Comparison of ENCODE assay signal across 9 cellular contexts in the genomic region with DNA sequence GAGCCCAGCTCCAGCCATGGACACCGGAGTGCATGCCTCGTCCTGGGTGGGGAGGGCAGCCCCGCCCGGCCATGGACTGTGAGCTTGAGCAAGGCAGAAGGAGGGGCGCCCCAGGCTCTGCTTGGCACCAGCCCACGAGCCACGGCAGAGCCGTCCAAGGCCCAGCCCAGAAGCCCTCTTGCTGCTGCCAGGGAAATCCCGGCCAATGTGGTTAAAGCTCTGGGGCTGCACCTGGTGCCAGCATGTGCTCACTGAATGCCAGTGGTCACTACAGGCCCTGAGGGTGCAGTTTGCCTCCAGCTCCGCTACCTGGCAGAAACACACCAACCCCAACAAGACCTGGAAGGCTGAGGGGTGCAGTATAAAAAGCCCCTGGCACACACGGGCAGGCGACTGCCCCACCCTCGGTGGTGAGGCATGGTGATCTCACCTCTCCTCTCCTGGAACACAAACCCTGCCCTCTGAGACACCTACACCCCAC. TPM values are rescaled to one million over a fixed set of nuclear protein-coding genes. Genes with fewer than 3 reads are reported as not detected.
DNase-seq lines count a peak whose midpoint lies in the region; ATAC-seq and TF ChIP-seq lines count a peak whose summit lies in the region.
"Had no signal": no experiment of that assay in that cellular context is flagged by ENCODE, and none has a peak within 500 bp of the region (broad histone marks: within the 10 kb centered on the region; RNA-seq: fewer than 3 reads in every experiment).

No MANE protein-coding gene starts in this region.

- ATAC-seq in PC-3 = peak; percentile 76
- ATAC-seq in omental fat pad (ENCODE audit: low FRiP score) = peak; percentile 86
- ATAC-seq in HG03196 (IDR thresholded peaks at IDR 0.05; ENCODE audit: unreplicated experiment) = no peak
- no peak for ATAC-seq in GM19397 (IDR thresholded peaks at IDR 0.05; ENCODE audit: unreplicated experiment)
- no peak for ATAC-seq in GM21723 (IDR thresholded peaks at IDR 0.05; ENCODE audit: unreplicated experiment)
- ATAC-seq: K562 had no signal

- no peak for TF ChIP-seq CTCF in PC-3 (conservative IDR thresholded peaks at IDR 0.05; ENCODE audit: low read depth, low read length)
- no peak for TF ChIP-seq CTCF in fibroblast of lung (conservative IDR thresholded peaks at IDR 0.05 in 1 of 2, IDR thresholded peaks at IDR 0.05 in 1 of 2; ENCODE audit: low read depth in 1 of 2, low read length in 2 of 2)
- no peak for TF ChIP-seq CTCF in omental fat pad (IDR thresholded peaks at IDR 0.05)

- H3K9me3 ChIP-seq in PC-3 (ENCODE audit: low read length) = no peaks in the 10 kb centered on the region
- H3K9me3 ChIP-seq in fibroblast of lung (ENCODE audit: control insufficient read depth, insufficient read depth, low read depth, low read length) = no peaks in the 10 kb centered on the region

- H3K4me2 ChIP-seq in PC-3 (ENCODE audit: low read length) (peak overlapping the region; percentile 71), fibroblast of lung (ENCODE audit: extremely low read depth, insufficient read depth, low read length) (peak overlapping the region; percentile 70)

- H3K4me1 ChIP-seq in PC-3 (ENCODE audit: insufficient read depth, low read length) = peaks cover 41% of the 10 kb centered on the region
- peaks cover 10% of the 10 kb centered on the region for H3K4me1 ChIP-seq in fibroblast of lung (ENCODE audit: control insufficient read depth, extremely low read depth, insufficient read depth, low read length)

- BruUV-seq in PC-3 (replicated peaks; lab: Mats Ljungman, UMichigan) = no TSS peak

- H2AFZ ChIP-seq in PC-3 (ENCODE audit: low read length) (peak overlapping the region; percentile 68), fibroblast of lung (ENCODE audit: low read length) (no peak overlapping the region)

- POLR2A ChIA-PET in PC-3 (lab: Charles Lee; ENCODE audit: unreplicated experiment) = no interaction called here

- no peaks in the 10 kb centered on the region for H3K36me3 ChIP-seq in PC-3 (ENCODE audit: low read depth, low read length)
- peaks cover 2% of the 10 kb centered on the region for H3K36me3 ChIP-seq in fibroblast of lung (ENCODE audit: control insufficient read depth, insufficient read depth, low read length)

- peaks cover 57% of the 10 kb centered on the region for H3K79me2 ChIP-seq in PC-3 (ENCODE audit: low read length)
- H3K79me2 ChIP-seq in fibroblast of lung (ENCODE audit: control insufficient read depth, insufficient read depth, low read length) = peaks cover 39% of the 10 kb centered on the region

- H3K4me3 ChIP-seq in PC-3 (ENCODE audit: low read length) = no peak overlapping the region
- H3K4me3 ChIP-seq in fibroblast of lung (replicated peaks in 1 of 4; ENCODE audit: control extremely low read depth in 1 of 4, insufficient read depth in 1 of 4, low read depth in 3 of 4, low read length in 4 of 4) = no peak overlapping the region
- H3K4me3 ChIP-seq: K562 had no signal

- CTCF ChIA-PET in PC-3 (lab: Charles Lee) = no interaction called here

- no peaks in the 10 kb centered on the region for H4K20me1 ChIP-seq in PC-3 (ENCODE audit: low read length)
- H4K20me1 ChIP-seq in fibroblast of lung (ENCODE audit: control insufficient read depth, extremely low read depth, insufficient read depth, low read length) = no peaks in the 10 kb centered on the region

- peak overlapping the region; percentile 29 for H3K9ac ChIP-seq in PC-3 (ENCODE audit: low read length)
- no peak overlapping the region for H3K9ac ChIP-seq in fibroblast of lung (ENCODE audit: insufficient read depth, low read length)

- peak overlapping the region; percentile 86 for H3K27ac ChIP-seq in PC-3 (ENCODE audit: low read length)
- no peak overlapping the region for H3K27ac ChIP-seq in fibroblast of lung (ENCODE audit: insufficient read depth, low read length)

- peak; percentile 82 for DNase-seq in Ammon's horn (ENCODE audit: low spot score)
- DNase-seq in PC-3 = peak; percentile 72
- DNase-seq in fibroblast of lung (ENCODE audit: low read depth in 2 of 2) = peak; percentile 75 to 82
- no peak for DNase-seq in omental fat pad (ENCODE audit: low spot score)
- no peak for DNase-seq in stimulated activated CD8-positive, alpha-beta memory T cell treated with anti-CD3 and anti-CD28 coated beads, Interleukin-4, amount 100 ng/mL, for 48 hours

- no peaks in the 10 kb centered on the region for H3K9me2 ChIP-seq in PC-3 (replicated peaks; ENCODE audit: low read length)

- H3K27me3 ChIP-seq in PC-3 (ENCODE audit: low read length) = no peaks in the 10 kb centered on the region
- H3K27me3 ChIP-seq in fibroblast of lung (ENCODE audit: control insufficient read depth, insufficient read depth, low read length) = no peaks in the 10 kb centered on the region

- H3F3A ChIP-seq in PC-3 (ENCODE audit: low read length, unreplicated experiment) = no peaks in the 10 kb centered on the region

- intact Hi-C loops in PC-3 (cut with micrococcal nuclease) = no loop called here

RNA-seq across cellular contexts. Expression of gene BRD3, which starts 11.8 kb away (rescaled TPM):
- 4.4 and 5.5 TPM in 2 replicates for total RNA-seq in PC-3 (2014; rRNA removed)
- total RNA-seq in fibroblast of lung = 7.7 and 10.4 TPM in 2 replicates
- 6.8 and 7.6 TPM in 2 replicates for polyA plus RNA-seq in fibroblast of lung
- polyA plus RNA-seq in fibroblast of lung (2012) = 11.2 and 15.8 TPM in 2 replicates
- polyA minus RNA-seq in fibroblast of lung (ENCODE audit: low replicate concordance) = 5.9 and 7.1 TPM in 2 replicates
- total RNA-seq in omental fat pad = 10 to 100 TPM; 13.7 to 39.9 (median 18.7) TPM

RNA-seq across cellular contexts. Expression of gene BRD3OS, which starts 30.7 kb away (rescaled TPM):
- 13.6 and 19.9 TPM in 2 replicates for total RNA-seq in PC-3 (2014; rRNA removed)
- total RNA-seq in fibroblast of lung = 10.0 and 12.4 TPM in 2 replicates
- polyA plus RNA-seq in fibroblast of lung = 19.4 and 29.5 TPM in 2 replicates
- polyA plus RNA-seq in fibroblast of lung (2012) = 19.1 and 20.9 TPM in 2 replicates
- 18.0 and 24.2 TPM in 2 replicates for polyA minus RNA-seq in fibroblast of lung (ENCODE audit: low replicate concordance)
- 10 to 100 TPM in 2 of 4 donors, 1 to 10 TPM in 2; 8.8 to 18.3 (median 12.9) TPM for total RNA-seq in omental fat pad

Comparison
In these comparisons a context has a peak if more than half of its experiments do, and no peak if none do; other contexts are left out.
1. DNase-seq: peak in Ammon's horn (single experiment), PC-3 (single experiment) and fibroblast of lung (2 of 2); none in omental fat pad (single experiment) and stimulated activated CD8-positive, alpha-beta memory T cell treated with anti-CD3 and anti-CD28 coated beads, Interleukin-4, amount 100 ng/mL, for 48 hours (single experiment).
2. ATAC-seq: peak in PC-3 (single experiment) and omental fat pad (single experiment); none in HG03196 (single experiment), GM19397 (single experiment) and GM21723 (single experiment).